Comparison of ENCODE assay signal across 19 cellular contexts in genomic region chr20:58090181-58090580, GRCh38.
DNase-seq lines count a peak whose midpoint lies in the region; ATAC-seq and TF ChIP-seq lines count a peak whose summit lies in the region.
"Had no signal": no experiment of that assay in that cellular context is flagged by ENCODE, and none has a peak within 500 bp of the region (broad histone marks: within the 10 kb centered on the region; RNA-seq: fewer than 3 reads in every experiment).

No MANE protein-coding gene starts in this region.

- H3K27ac Mint-ChIP-seq in MCF 10A (ENCODE audit: low read depth, unreplicated experiment) = peak overlapping the region; percentile 33
- H3K27ac Mint-ChIP-seq: B cell; CD4-positive, alpha-beta T cell; CD8-positive, alpha-beta T cell had no signal

- no peak overlapping the region for H3K4me3 ChIP-seq in mammary epithelial cell (replicated peaks in 1 of 3; ENCODE audit: insufficient read depth in 1 of 3, low read depth in 2 of 3, low read length in 3 of 3)
- H3K4me3 ChIP-seq: A549; BLaER1 treated with 17β-estradiol and CSF1 and Interleukin-3, amounts not matched to agents 10 nM and 100 nM had no signal

- POLR2A ChIA-PET in MCF 10A (lab: Yijun Ruan, JAX) = no interaction called here

- H3K9ac ChIP-seq in mammary epithelial cell (ENCODE audit: insufficient read depth, low read length) = no peak overlapping the region
- H3K9ac ChIP-seq: BLaER1 treated with 17β-estradiol and CSF1 and Interleukin-3, amounts not matched to agents 10 nM and 100 nM had no signal

- no peak overlapping the region for H2AFZ ChIP-seq in mammary epithelial cell (ENCODE audit: low read depth, low read length)

- 81% methylated on average over 2 of the region's 4 CpGs for WGBS in mammary epithelial cell (ENCODE audit: low coverage, missing lambda C conversion rate)

- dilution Hi-C loops in mammary epithelial cell (cut with HindIII; ENCODE audit: low sequenced_read_pairs) = no loop called here

- in situ Hi-C loops in mammary epithelial cell (cut with MboI; ENCODE audit: low sequenced_read_pairs in 2 of 2) = no loop called here

- H3K36me3 ChIP-seq in mammary epithelial cell (ENCODE audit: insufficient read depth, low read length) = no peaks in the 10 kb centered on the region
- H3K36me3 ChIP-seq: BLaER1 treated with 17β-estradiol and CSF1 and Interleukin-3, amounts not matched to agents 10 nM and 100 nM had no signal

- no peaks in the 10 kb centered on the region for H3K27me3 ChIP-seq in mammary epithelial cell (ENCODE audit: insufficient read depth, low read length)
- H3K27me3 ChIP-seq: BLaER1 treated with 17β-estradiol and CSF1 and Interleukin-3, amounts not matched to agents 10 nM and 100 nM had no signal

- no TSS peak for BruUV-seq in MCF 10A (replicated peaks; lab: Mats Ljungman, UMichigan)
- no TSS peak for BruUV-seq in mammary epithelial cell (replicated peaks; lab: Mats Ljungman, UMichigan)

- H3K27me3 Mint-ChIP-seq in MCF 10A (ENCODE audit: insufficient read depth, unreplicated experiment) = no peaks in the 10 kb centered on the region

- no peaks in the 10 kb centered on the region for H4K20me1 ChIP-seq in mammary epithelial cell (ENCODE audit: insufficient read depth, low read length)
- H4K20me1 ChIP-seq: BLaER1 treated with 17β-estradiol and CSF1 and Interleukin-3, amounts not matched to agents 10 nM and 100 nM had no signal

- peaks cover 7% of the 10 kb centered on the region for H3K4me1 ChIP-seq in mammary epithelial cell (ENCODE audit: insufficient read depth, low read length)
- H3K4me1 ChIP-seq: A549; BLaER1 treated with 17β-estradiol and CSF1 and Interleukin-3, amounts not matched to agents 10 nM and 100 nM; Caco-2 had no signal

- no peaks in the 10 kb centered on the region for H3K36me3 Mint-ChIP-seq in MCF 10A (ENCODE audit: insufficient read depth, unreplicated experiment)
- H3K36me3 Mint-ChIP-seq: CD8-positive, alpha-beta T cell had no signal

- H3K4me1 Mint-ChIP-seq in MCF 10A (ENCODE audit: insufficient read depth, unreplicated experiment) = no peaks in the 10 kb centered on the region
- H3K4me1 Mint-ChIP-seq: B cell had no signal

- H3K79me2 ChIP-seq in mammary epithelial cell (ENCODE audit: insufficient read depth, low read length) = no peaks in the 10 kb centered on the region

- TF ChIP-seq CTCF in MCF 10A (IDR thresholded peaks at IDR 0.05; ENCODE audit: unreplicated experiment) (no peak), mammary epithelial cell (conservative IDR thresholded peaks at IDR 0.05 in 1 of 2, IDR thresholded peaks at IDR 0.05 in 1 of 2; ENCODE audit: extremely low read depth in 1 of 2, insufficient read depth in 1 of 2, low read depth in 1 of 2, low read length in 2 of 2) (no peak)

- intact Hi-C loops in MCF 10A (cut with micrococcal nuclease) = no loop called here
- intact Hi-C loops in mammary epithelial cell (cut with micrococcal nuclease) = no loop called here
- intact Hi-C loops in posterior vena cava (cut with DNase I) = loop anchor here in 1 of 2 donors (5.0 kb wide), 1 partner anchor 438 kb away; no protein-coding TSS in a partner anchor

- H3K4me3 Mint-ChIP-seq in MCF 10A (ENCODE audit: unreplicated experiment) = no peak overlapping the region
- H3K4me3 Mint-ChIP-seq: B cell; CD4-positive, alpha-beta T cell; CD8-positive, alpha-beta T cell had no signal

- CTCF ChIA-PET in MCF 10A (lab: Yijun Ruan, JAX) = interaction anchor here (0.7 to 1.2 kb wide), 4 partner anchors 68 to 703 kb away, joined by 3 to 4 read pairs (median 4); no protein-coding TSS in a partner anchor
- CTCF ChIA-PET in mammary epithelial cell (lab: Charles Lee; ENCODE audit: low non-redundant PET) = no interaction called here

- H3K27ac ChIP-seq in mammary epithelial cell (ENCODE audit: insufficient read depth, low read depth, low read length) = no peak overlapping the region
- H3K27ac ChIP-seq: 22Rv1; BLaER1 treated with 17β-estradiol and CSF1 and Interleukin-3, amounts not matched to agents 10 nM and 100 nM; C4-2B had no signal

- H3K9me3 Mint-ChIP-seq in MCF 10A (ENCODE audit: unreplicated experiment) = no peaks in the 10 kb centered on the region
- H3K9me3 Mint-ChIP-seq: CD4-positive, alpha-beta T cell; CD8-positive, alpha-beta T cell had no signal

- DNase-seq in MCF 10A (ENCODE audit: unreplicated experiment) = no peak
- no peak for DNase-seq in mammary epithelial cell
- DNase-seq in islet precursor cell = peak; percentile 12
- peak; percentile 31 for DNase-seq in posterior vena cava (ENCODE audit: low spot score)
- no peak for DNase-seq in cerebellum (ENCODE audit: low spot score)
- DNase-seq in SIG-M5 (lab: John Stamatoyannopoulos, UW) = no peak
- DNase-seq: AML-193; Calu3; CD4-positive, alpha-beta T cell; CD8-positive, alpha-beta T cell; DMS79 treated with DMSO at 0.1 percent for 48 hours; GF-D8 had no signal

- no peak overlapping the region for H3K4me2 ChIP-seq in mammary epithelial cell (ENCODE audit: insufficient read depth, low read depth, low read length)
- H3K4me2 ChIP-seq: A549; BLaER1 treated with 17β-estradiol and CSF1 and Interleukin-3, amounts not matched to agents 10 nM and 100 nM had no signal

- H3K9me3 ChIP-seq in mammary epithelial cell (replicated peaks; ENCODE audit: insufficient read depth, low read length) = no peaks in the 10 kb centered on the region
- H3K9me3 ChIP-seq: A549, Caco-2 had no signal

- ATAC-seq in HG03135 (IDR thresholded peaks at IDR 0.05; ENCODE audit: unreplicated experiment) = no peak
- ATAC-seq: A549; CD8-positive, alpha-beta T cell had no signal

Comparison
In these comparisons a context has a peak if more than half of its experiments do, and no peak if none do; other contexts are left out.
1. DNase-seq: peak in islet precursor cell (single experiment) and posterior vena cava (single experiment); none in MCF 10A (single experiment), mammary epithelial cell (single experiment), cerebellum (single experiment) and SIG-M5 (single experiment).